23 cellular contexts compared by ENCODE assay signal in genomic region chr2:173213181-173213580, GRCh38.
"Had no signal": no experiment of that assay in that cellular context is flagged by ENCODE, and none has a peak within 500 bp of the region (broad histone marks: within the 10 kb centered on the region; RNA-seq: fewer than 3 reads in every experiment).

No MANE protein-coding gene starts in this region.

- H3K4me3 ChIP-seq: ascending aorta, left lung, SJSA1, stomach, thoracic aorta, upper lobe of right lung had no signal

- ATAC-seq: left lung; natural killer cell; stimulated activated effector memory CD8-positive, alpha-beta T cell treated with anti-CD3 and anti-CD28 coated beads, Interleukin-12 subunit alpha, Interleukin-12 subunit beta, amount 100 ng/mL, for 72 hours; upper lobe of right lung had no signal

- H3K79me2 ChIP-seq: parathyroid adenoma had no signal

- DNase-seq: activated CD4-positive, alpha-beta T cell treated with anti-CD3 and anti-CD28 coated beads, Interleukin-2, amount 50 U/mL, for 1 hour; activated CD4-positive, CD25-positive, alpha-beta regulatory T cell treated with anti-CD3 and anti-CD28 coated beads, Interleukin-2, amount 50 U/mL, for 72 hours; activated CD8-positive, alpha-beta memory T cell treated with anti-CD3 and anti-CD28 coated beads for 24 hours; activated CD8-positive, alpha-beta memory T cell treated with anti-CD3 and anti-CD28 coated beads, Interleukin-2, amount 50 U/mL, for 48 hours; activated effector memory CD4-positive, alpha-beta T cell treated with Interleukin-2 at 50 U/mL for 16 hours; activated naive CD4-positive, alpha-beta T cell treated with anti-CD3 and anti-CD28 coated beads, Interleukin-2, amount 10 ng/mL, durations not matched to agents 7 days and 5 days; activated T-cell treated with anti-CD3 and anti-CD28 coated beads, Interleukin-2, amount 50 U/mL, for 48 hours; effector CD8-positive, alpha-beta T cell; glutamatergic neuron; left lung; mesendoderm; natural killer cell; retina; small intestine; stimulated activated CD4-positive, alpha-beta T cell treated with anti-CD3 and anti-CD28 coated beads, Interleukin-4, amount 100 ng/mL, for 24 hours; stomach; upper lobe of right lung had no signal

- FAIRE-seq: bronchial epithelial cell, small intestine had no signal

- H3K36me3 ChIP-seq: ascending aorta, upper lobe of right lung had no signal

- H3K9ac ChIP-seq: parathyroid adenoma had no signal

- H2AFZ ChIP-seq: parathyroid adenoma had no signal

- H3K9me3 ChIP-seq: ascending aorta, left lung, SJSA1, stomach, thoracic aorta, upper lobe of right lung had no signal

- H3K27ac ChIP-seq: ascending aorta, left lung, parathyroid adenoma, SJSA1, thoracic aorta, upper lobe of right lung had no signal

- H3K27me3 ChIP-seq: ascending aorta, left lung, SJSA1, stomach, upper lobe of right lung had no signal
